1 cellular context compared by ENCODE assay signal in genomic region chr2:70086278-70086837, GRCh38.
TF ChIP-seq lines count a peak whose summit lies in the region.

No MANE protein-coding gene starts in this region.

TF ChIP-seq in HepG2, 621 proteins besides CTCF, POLR2A, EP300 and RAD21 (continued from another document and continues in another):
- TF ChIP-seq ZNF574 (CRISPR knock-in tag; IDR thresholded peaks at IDR 0.05) = peak; percentile 81
- TF ChIP-seq SRSF1 (optimal IDR thresholded peaks at IDR 0.05; ENCODE audit: low read depth, low read length) = peak; percentile 98
- no peak for TF ChIP-seq SOX6 (IDR thresholded peaks at IDR 0.05)
- TF ChIP-seq SOX6 (CRISPR knock-in tag; IDR thresholded peaks at IDR 0.05) = peak; percentile 76
- TF ChIP-seq ATRX (CRISPR knock-in tag; IDR thresholded peaks at IDR 0.05; ENCODE audit: borderline replicate concordance) = no peak
- TF ChIP-seq ZSCAN21 (CRISPR knock-in tag; IDR thresholded peaks at IDR 0.05; ENCODE audit: borderline replicate concordance) = peak; percentile 92
- no peak for TF ChIP-seq ATF7 (IDR thresholded peaks at IDR 0.05)
- TF ChIP-seq ATF7 (CRISPR knock-in tag; IDR thresholded peaks at IDR 0.05) = peak; percentile 73; the same call in 1 of the 2 replicates
- TF ChIP-seq ZUFSP (CRISPR knock-in tag; IDR thresholded peaks at IDR 0.05; ENCODE audit: borderline replicate concordance) = no peak
- TF ChIP-seq SKIL (CRISPR knock-in tag; IDR thresholded peaks at IDR 0.05; ENCODE audit: borderline replicate concordance) = no peak
- no peak for TF ChIP-seq ZNF432 (CRISPR knock-in tag; IDR thresholded peaks at IDR 0.05; ENCODE audit: borderline replicate concordance)
- TF ChIP-seq NFKBIZ (CRISPR knock-in tag; IDR thresholded peaks at IDR 0.05) = peak; percentile 71
- TF ChIP-seq HOXA9 (CRISPR knock-in tag; IDR thresholded peaks at IDR 0.05; ENCODE audit: borderline replicate concordance) = no peak; the same call in 1 of the 2 replicates
- TF ChIP-seq ZBTB8A (CRISPR knock-in tag; IDR thresholded peaks at IDR 0.05; ENCODE audit: borderline replicate concordance, low read depth) = peak; percentile 89; the same call in 1 of the 2 replicates
- TF ChIP-seq HOXA3 (CRISPR knock-in tag; IDR thresholded peaks at IDR 0.05) = peak; percentile 99
- TF ChIP-seq ZBTB25 (CRISPR knock-in tag; IDR thresholded peaks at IDR 0.05) = peak; percentile 57; the same call in 1 of the 2 replicates
- TF ChIP-seq FUBP1 (CRISPR knock-in tag; IDR thresholded peaks at IDR 0.05; ENCODE audit: borderline replicate concordance) = no peak
- TF ChIP-seq PAX8 (CRISPR knock-in tag; IDR thresholded peaks at IDR 0.05; ENCODE audit: borderline replicate concordance) = 0 out of 2 replicates have a peak, but pooled peaks have one; percentile 91
- TF ChIP-seq TFE3 (CRISPR knock-in tag; IDR thresholded peaks at IDR 0.05) = peak; percentile 84
- 0 out of 2 replicates have a peak, but pooled peaks have one; percentile 10 for TF ChIP-seq ERF (CRISPR knock-in tag; IDR thresholded peaks at IDR 0.05)
- no peak for TF ChIP-seq E2F5 (CRISPR knock-in tag; conservative IDR thresholded peaks at IDR 0.05)
- TF ChIP-seq ZBTB37 (CRISPR knock-in tag; IDR thresholded peaks at IDR 0.05) = no peak
- TF ChIP-seq CCDC6 (CRISPR knock-in tag; IDR thresholded peaks at IDR 0.05) = no peak; the same call in 1 of the 2 replicates
- TF ChIP-seq ZBTB42 (CRISPR knock-in tag; IDR thresholded peaks at IDR 0.05) = no peak
- peak; percentile 66; the same call in 1 of the 2 replicates for TF ChIP-seq ZNF274 (CRISPR knock-in tag; IDR thresholded peaks at IDR 0.05)
- TF ChIP-seq ZNF253 (CRISPR knock-in tag; IDR thresholded peaks at IDR 0.05; ENCODE audit: borderline replicate concordance) = no peak; the same call in 1 of the 2 replicates
- TF ChIP-seq CEBPG (CRISPR knock-in tag; IDR thresholded peaks at IDR 0.05) = peak; percentile 95
- no peak; the same call in 1 of the 2 replicates for TF ChIP-seq LCORL (IDR thresholded peaks at IDR 0.05)
- peak; percentile 83 for TF ChIP-seq LCORL (CRISPR knock-in tag; IDR thresholded peaks at IDR 0.05)
- TF ChIP-seq ZNF678 (CRISPR knock-in tag; IDR thresholded peaks at IDR 0.05) = peak; percentile 88; the same call in 1 of the 2 replicates
- peak; percentile 94; the same call in 1 of the 2 replicates for TF ChIP-seq ZNF34 (CRISPR knock-in tag; IDR thresholded peaks at IDR 0.05; ENCODE audit: borderline replicate concordance)
- no peak for TF ChIP-seq HNRNPH1 (optimal IDR thresholded peaks at IDR 0.05; ENCODE audit: low read depth, low read length)
- peak; percentile 79; the same call in 1 of the 2 replicates for TF ChIP-seq ZNF136 (CRISPR knock-in tag; IDR thresholded peaks at IDR 0.05; ENCODE audit: low read depth)
- TF ChIP-seq ZNF674 (CRISPR knock-in tag; IDR thresholded peaks at IDR 0.05; ENCODE audit: low read depth) = 0 out of 2 replicates have a peak, but pooled peaks have one; percentile 48
- TF ChIP-seq ZNF879 (CRISPR knock-in tag; IDR thresholded peaks at IDR 0.05) = peak; percentile 83
- TF ChIP-seq ZFX (CRISPR knock-in tag; IDR thresholded peaks at IDR 0.05; ENCODE audit: low read depth) = peak; percentile 97
- TF ChIP-seq SNAPC4 (CRISPR knock-in tag; IDR thresholded peaks at IDR 0.05) = no peak; the same call in 1 of the 2 replicates
- TF ChIP-seq HDAC1 (CRISPR knock-in tag; IDR thresholded peaks at IDR 0.05) = no peak
- TF ChIP-seq GLMP (CRISPR knock-in tag; IDR thresholded peaks at IDR 0.05; ENCODE audit: borderline replicate concordance) = no peak
